Comparison of ENCODE assay signal across 9 cellular contexts in genomic region chr3:151305081-151305777, GRCh38. TPM values are rescaled to one million over a fixed set of nuclear protein-coding genes. Genes with fewer than 3 reads are reported as not detected.
DNase-seq lines count a peak whose midpoint lies in the region; ATAC-seq and TF ChIP-seq lines count a peak whose summit lies in the region.
"Had no signal": no experiment of that assay in that cellular context is flagged by ENCODE, and none has a peak within 500 bp of the region (broad histone marks: within the 10 kb centered on the region; RNA-seq: fewer than 3 reads in every experiment).

No MANE protein-coding gene starts in this region.

- intact Hi-C loops in colonic mucosa (cut with DNase I), result no loop called here

- H3K4me3 ChIP-seq in NT2/D1 (ENCODE audit: insufficient read length, low read depth), result no peak overlapping the region
- H3K4me3 ChIP-seq in colonic mucosa, result no peak overlapping the region
- H3K4me3 ChIP-seq: heart left ventricle had no signal

- no peak overlapping the region for H3K27ac ChIP-seq in colonic mucosa
- H3K27ac ChIP-seq: heart left ventricle had no signal

- DNase-seq in EL (peak; percentile 98), NT2/D1 (ENCODE audit: low read depth, low spot score) (peak; percentile 81), colonic mucosa (peak; percentile 28), mucosa of gallbladder (ENCODE audit: low spot score) (peak; percentile 31), NCI-H1092 treated with DMSO at 0.1 percent for 48 hours (lab: John Stamatoyannopoulos, UW) (no peak), NCI-H1417 (lab: John Stamatoyannopoulos, UW) (no peak)
- DNase-seq: heart left ventricle had no signal

- TF ChIP-seq CTCF in colonic mucosa (IDR thresholded peaks at IDR 0.05), result no peak

- no peak overlapping the region for H3K9ac ChIP-seq in NT2/D1 (ENCODE audit: insufficient read length, low read depth)
- no peak overlapping the region for H3K9ac ChIP-seq in colonic mucosa (ENCODE audit: low read depth in 2 of 2, low read length in 2 of 2)

- ATAC-seq in GM18873 (IDR thresholded peaks at IDR 0.05; ENCODE audit: low FRiP score, unreplicated experiment) (no peak), GM18511 (IDR thresholded peaks at IDR 0.05; ENCODE audit: unreplicated experiment) (no peak)

- H3K4me1 ChIP-seq in NT2/D1 (ENCODE audit: insufficient read depth, insufficient read length) (peaks cover 9% of the 10 kb centered on the region), colonic mucosa (no peaks in the 10 kb centered on the region)

- H3K27me3 ChIP-seq in NT2/D1 (ENCODE audit: insufficient read depth, insufficient read length) (peaks cover 7% of the 10 kb centered on the region), colonic mucosa (no peaks in the 10 kb centered on the region)

- no peaks in the 10 kb centered on the region for H3K9me3 ChIP-seq in NT2/D1 (ENCODE audit: insufficient read depth, low read length)
- no peaks in the 10 kb centered on the region for H3K9me3 ChIP-seq in colonic mucosa
- H3K9me3 ChIP-seq: heart left ventricle had no signal

- H3K36me3 ChIP-seq in NT2/D1 (ENCODE audit: insufficient read depth, insufficient read length, low read length), result no peaks in the 10 kb centered on the region
- no peaks in the 10 kb centered on the region for H3K36me3 ChIP-seq in colonic mucosa
- H3K36me3 ChIP-seq: heart left ventricle had no signal

RNA-seq across cellular contexts. Expression of gene GPR87, which starts 11.4 kb away (rescaled TPM):
- total RNA-seq in colonic mucosa, result not detected
- total RNA-seq in mucosa of gallbladder, result not detected
- total RNA-seq: heart left ventricle had no signal

RNA-seq across cellular contexts. Expression of gene P2RY13, which starts 24.1 kb away (rescaled TPM):
- under 1 TPM; 0.27 to 0.80 TPM for total RNA-seq in colonic mucosa
- 4.0 TPM for total RNA-seq in mucosa of gallbladder

RNA-seq across cellular contexts. Expression of gene P2RY14, which starts 26.9 kb away (rescaled TPM):
- 1 to 10 TPM; 1.7 to 2.9 TPM for total RNA-seq in colonic mucosa
- 14.6 TPM for total RNA-seq in mucosa of gallbladder

Comparison
In these comparisons a context has a peak if more than half of its experiments do, and no peak if none do; other contexts are left out.
1. DNase-seq: peak in EL (single experiment), NT2/D1 (single experiment), colonic mucosa (single experiment) and mucosa of gallbladder (single experiment); none in NCI-H1092 treated with DMSO at 0.1 percent for 48 hours (single experiment) and NCI-H1417 (0 of 3).